Comparison of ENCODE assay signal across 8 cellular contexts in the genomic region with DNA sequence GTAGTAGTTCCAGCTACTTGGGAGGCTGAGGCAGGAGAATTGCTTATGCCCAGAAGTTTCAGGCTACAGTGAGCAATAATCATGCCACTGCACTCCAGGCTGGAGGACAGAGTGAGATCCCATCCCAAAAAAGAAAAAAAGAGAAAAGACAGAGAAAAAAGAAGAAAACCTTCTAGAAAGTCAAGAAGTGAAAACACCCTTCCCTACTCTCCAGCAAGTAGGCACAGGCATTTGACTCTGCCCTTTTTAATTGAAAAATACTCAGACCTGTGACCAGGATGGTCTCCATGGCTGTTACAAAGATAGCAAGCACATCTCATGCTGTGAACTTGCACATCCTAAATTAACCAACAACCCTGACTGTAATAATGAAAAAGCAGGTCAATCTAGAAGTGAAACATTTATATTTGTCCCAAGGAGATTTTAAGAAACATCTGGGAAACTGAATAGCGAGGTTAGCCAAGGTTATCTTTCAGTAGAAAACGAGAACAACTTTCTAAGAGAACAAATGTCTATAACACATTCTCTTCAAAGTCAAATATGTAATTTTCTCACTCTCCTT. TPM values are rescaled to one million over a fixed set of nuclear protein-coding genes. Genes with fewer than 3 reads are reported as not detected.
DNase-seq lines count a peak whose midpoint lies in the region; ATAC-seq and TF ChIP-seq lines count a peak whose summit lies in the region.
"Had no signal": no experiment of that assay in that cellular context is flagged by ENCODE, and none has a peak within 500 bp of the region (broad histone marks: within the 10 kb centered on the region; RNA-seq: fewer than 3 reads in every experiment).

No MANE protein-coding gene starts in this region.

- ATAC-seq in GM21423 (IDR thresholded peaks at IDR 0.05; ENCODE audit: unreplicated experiment) (peak; percentile 28), HG03280 (IDR thresholded peaks at IDR 0.05; ENCODE audit: unreplicated experiment) (peak; percentile 28)

- H4K20me1 ChIP-seq in OCI-LY7 (ENCODE audit: insufficient read depth, low read length) = no peaks in the 10 kb centered on the region

- intact Hi-C loops in OCI-LY7 (cut with micrococcal nuclease; ENCODE audit: unreplicated experiment) = no loop called here

- BruUV-seq in OCI-LY7 (replicated peaks; lab: Mats Ljungman, UMichigan) = no TSS peak

- H3K4me1 ChIP-seq in subcutaneous abdominal adipose tissue (ENCODE audit: control insufficient read depth in 5 of 5, insufficient read depth in 5 of 5, low read length in 5 of 5) (peaks cover 0 to 37% (median 28%) of the 10 kb centered on the region in 5 donors), OCI-LY7 (ENCODE audit: insufficient read depth, low read length, poor library complexity, severe bottlenecking) (no peaks in the 10 kb centered on the region)

- H3K9ac ChIP-seq in subcutaneous abdominal adipose tissue (ENCODE audit: low read length in 5 of 5) = peak overlapping the region; percentile 70 to 86 (median 84)

- peaks cover 0 to 3% (median 0%) of the 10 kb centered on the region in 5 donors for H3K9me3 ChIP-seq in subcutaneous abdominal adipose tissue (ENCODE audit: control insufficient read depth in 5 of 5, low read length in 5 of 5)
- no peaks in the 10 kb centered on the region for H3K9me3 ChIP-seq in OCI-LY7 (ENCODE audit: low read length)

- DNase-seq in epithelial cell of esophagus (ENCODE audit: low read depth) (no peak), NCI-H1092 (lab: John Stamatoyannopoulos, UW) (no peak), midbrain (lab: John Stamatoyannopoulos, UW) (no peak), OCI-LY7 (ENCODE audit: low spot score) (no peak)
- DNase-seq: activated naive CD8-positive, alpha-beta T cell treated with anti-CD3 and anti-CD28 coated beads, Interleukin-2, amount 50 U/mL, for 24 hours had no signal

- no peak for TF ChIP-seq CTCF in epithelial cell of esophagus (IDR thresholded peaks at IDR 0.05; ENCODE audit: insufficient read depth, low read depth, low read length, missing control alignments)
- TF ChIP-seq CTCF in OCI-LY7 (conservative IDR thresholded peaks at IDR 0.05; ENCODE audit: low read length) = no peak

- H3K4me3 ChIP-seq in epithelial cell of esophagus (ENCODE audit: low read length) = peak overlapping the region; percentile 58
- H3K4me3 ChIP-seq in subcutaneous abdominal adipose tissue (ENCODE audit: low read depth in 1 of 5, low read length in 5 of 5) = peak overlapping the region; percentile 78 to 94 (median 90)
- H3K4me3 ChIP-seq in OCI-LY7 (ENCODE audit: low read depth, low read length, poor library complexity, severe bottlenecking) = no peak overlapping the region

- H3K79me2 ChIP-seq in OCI-LY7 (ENCODE audit: insufficient read depth, low read depth, low read length) = no peaks in the 10 kb centered on the region

- POLR2A ChIA-PET in OCI-LY7 (lab: Charles Lee) = interaction anchor here (0.8 kb wide), 1 partner anchor 10 kb away, joined by 3 read pairs; no protein-coding TSS in a partner anchor

- H3K36me3 ChIP-seq in subcutaneous abdominal adipose tissue (ENCODE audit: control insufficient read depth in 5 of 5, insufficient read depth in 5 of 5, low read length in 5 of 5) (no peaks in the 10 kb centered on the region), OCI-LY7 (ENCODE audit: insufficient read depth, low read length) (no peaks in the 10 kb centered on the region)

- H3K9me2 ChIP-seq in OCI-LY7 (ENCODE audit: insufficient read depth, low read length) = no peaks in the 10 kb centered on the region

- CTCF ChIA-PET in OCI-LY7 (lab: Charles Lee; ENCODE audit: unreplicated experiment) = no interaction called here

- H3K27me3 ChIP-seq in subcutaneous abdominal adipose tissue (ENCODE audit: control insufficient read depth in 5 of 5, insufficient read depth in 4 of 5, low read length in 5 of 5) = no peaks in the 10 kb centered on the region

- no peak overlapping the region for H2AFZ ChIP-seq in OCI-LY7 (ENCODE audit: low read length)

- H3K4me2 ChIP-seq in OCI-LY7 (ENCODE audit: low read length) = no peak overlapping the region

- peak overlapping the region; percentile 99 for H3K27ac ChIP-seq in subcutaneous abdominal adipose tissue (ENCODE audit: low read depth, low read length)
- no peak overlapping the region for H3K27ac ChIP-seq in OCI-LY7 (ENCODE audit: low read depth, low read length, poor library complexity, severe bottlenecking)

RNA-seq across cellular contexts. Expression of a gene that starts 2.0 kb away (rescaled TPM):
- 0.44 TPM in 1 of 2 replicates, not detected in the other for total RNA-seq in OCI-LY7 (2014; rRNA removed; shearing (Covaris generic))
- not detected in 2 replicates for total RNA-seq in OCI-LY7 (2022)
